ENCODE assay signal across 20 cellular contexts in genomic region chr17:52721932-52722331, GRCh38.
"Had no signal": no experiment of that assay in that cellular context is flagged by ENCODE, and none has a peak within 500 bp of the region (broad histone marks: within the 10 kb centered on the region; RNA-seq: fewer than 3 reads in every experiment).

No MANE protein-coding gene starts in this region.

- DNase-seq: Kasumi-1, MM.1S, NCI-H1092 treated with DMSO at 0.1 percent for 48 hours, NCI-H1417, NCI-H187 treated with DMSO at 0.1 percent for 48 hours, NCI-H2029 treated with DMSO at 0.1 percent for 48 hours, NCI-H2171, NCI-H226, NCI-H446, NCI-H510A, NCI-H524 treated with DMSO at 0.1 percent for 48 hours, NCI-H69, NCI-H774, Right ventricle myocardium superior, RPMI8226, SIG-M5, SK-N-SH, SW 1271, T-cell had no signal

- ATAC-seq: K562, T-cell had no signal
